8 cellular contexts compared by ENCODE assay signal in the genomic region with DNA sequence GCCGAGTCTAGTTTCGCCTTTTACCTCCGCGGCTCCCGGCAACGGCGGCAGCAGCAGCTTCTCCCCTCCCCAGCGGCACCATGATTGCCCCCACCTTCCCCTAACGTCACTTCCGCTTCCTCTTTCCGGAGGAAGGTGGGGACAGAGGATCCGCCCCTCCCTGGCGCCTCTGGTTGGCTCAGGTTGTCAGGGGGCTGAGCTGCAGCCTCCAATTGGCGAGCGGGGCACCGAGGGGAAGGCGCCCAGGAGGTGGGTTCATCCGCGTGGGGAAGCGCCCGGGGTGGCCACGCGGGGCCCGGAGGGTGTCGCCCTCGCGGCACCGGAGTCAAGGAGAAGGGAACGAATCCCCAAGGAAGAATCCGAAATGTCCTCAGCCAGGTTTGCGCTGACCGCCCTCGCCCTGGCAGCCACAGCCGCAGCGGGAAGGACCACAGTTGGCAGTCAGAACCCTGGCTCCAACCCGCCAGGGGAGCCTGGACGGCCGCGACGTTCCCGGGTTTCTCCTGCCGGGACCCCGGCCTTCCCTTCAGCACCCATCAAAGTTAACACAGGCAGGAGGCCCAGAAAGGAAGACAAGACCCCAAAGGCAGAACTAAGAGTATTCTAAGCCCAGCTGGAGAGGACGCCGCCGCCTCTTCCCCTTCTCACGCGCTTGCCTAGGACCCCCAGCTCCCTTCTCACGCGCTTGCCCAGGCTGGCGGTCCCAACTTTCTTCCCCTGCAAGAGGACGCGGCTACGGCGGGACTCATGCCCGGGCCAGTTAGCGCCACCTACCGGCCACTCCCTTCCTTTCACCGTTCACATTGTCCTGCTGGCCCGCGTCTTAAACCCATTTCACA. TPM values are rescaled to one million over a fixed set of nuclear protein-coding genes. Genes with fewer than 3 reads are reported as not detected.
DNase-seq lines count a peak whose midpoint lies in the region; ATAC-seq and TF ChIP-seq lines count a peak whose summit lies in the region.

MTF1 (minus strand) TSS at position 86 of the 839 bp plus-strand sequence. CDS start 1,934 bp downstream, outside the sequence.

- 0 out of 2 replicates have a peak, but pooled peaks have one; percentile 31 for TF ChIP-seq EP300 in Ishikawa (IDR thresholded peaks at IDR 0.05; ENCODE audit: borderline replicate concordance)

- H3K36me3 ChIP-seq in mucosa of rectum (ENCODE audit: control insufficient read depth in 2 of 2, insufficient read depth in 2 of 2, low read length in 2 of 2) = peaks cover 13 to 24% of the 10 kb centered on the region in 2 donors

- peak within 1 kb of the TSS; percentile 94 for H3K4me3 ChIP-seq in epithelial cell of proximal tubule (ENCODE audit: low read depth, low read length)
- peak within 1 kb of the TSS; percentile 98 to 100 for H3K4me3 ChIP-seq in mucosa of rectum (ENCODE audit: low read length in 2 of 2)

- peak; percentile 60 for TF ChIP-seq RAD21 in Ishikawa (IDR thresholded peaks at IDR 0.05; ENCODE audit: low read depth)

- H3K9me3 ChIP-seq in mucosa of rectum (ENCODE audit: control insufficient read depth in 2 of 2, low read length in 2 of 2) = no peaks in the 10 kb centered on the region

- peak; percentile 82 for TF ChIP-seq CTCF in epithelial cell of proximal tubule (conservative IDR thresholded peaks at IDR 0.05; ENCODE audit: low read depth, low read length)

- peak within 1 kb of the TSS; percentile 88 to 97 for H3K9ac ChIP-seq in mucosa of rectum (ENCODE audit: low read depth in 1 of 2, low read length in 2 of 2)

- H3K27me3 ChIP-seq in mucosa of rectum (ENCODE audit: control insufficient read depth in 2 of 2, insufficient read depth in 2 of 2, low read length in 2 of 2) = no peaks in the 10 kb centered on the region

- peak; percentile 98 for DNase-seq in DMS153 treated with DMSO at 0.1 percent for 48 hours (lab: John Stamatoyannopoulos, UW; ENCODE audit: unreplicated experiment)
- peak; percentile 76 for DNase-seq in OCI-M2 (lab: John Stamatoyannopoulos, UW; ENCODE audit: unreplicated experiment)
- peak; percentile 96 for DNase-seq in activated T-cell treated with anti-CD3 and anti-CD28 coated beads for 4 hours
- DNase-seq in epithelial cell of proximal tubule (ENCODE audit: low read depth) = peak; percentile 72
- DNase-seq in stimulated activated CD8-positive, alpha-beta memory T cell treated with anti-CD3 and anti-CD28 coated beads, Interleukin-4, amount 100 ng/mL, for 48 hours = peak; percentile 97

- H3K27ac ChIP-seq in mucosa of rectum (ENCODE audit: low read depth in 2 of 2, low read length in 2 of 2) = peak within 1 kb of the TSS; percentile 91 to 92

- ATAC-seq in GM21529 (IDR thresholded peaks at IDR 0.05; ENCODE audit: unreplicated experiment) = peak; percentile 89

- H3K4me1 ChIP-seq in mucosa of rectum (ENCODE audit: control insufficient read depth in 2 of 2, insufficient read depth in 2 of 2, low read length in 2 of 2) = peaks cover 8 to 25% of the 10 kb centered on the region in 2 donors

TF ChIP-seq in Ishikawa, 13 proteins besides CTCF, POLR2A, EP300 and RAD21:
- TF ChIP-seq, protein P1, sequence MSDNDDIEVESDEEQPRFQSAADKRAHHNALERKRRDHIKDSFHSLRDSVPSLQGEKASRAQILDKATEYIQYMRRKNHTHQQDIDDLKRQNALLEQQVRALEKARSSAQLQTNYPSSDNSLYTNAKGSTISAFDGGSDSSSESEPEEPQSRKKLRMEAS (IDR thresholded peaks at IDR 0.05) = peak; percentile 93
- TF ChIP-seq REST (IDR thresholded peaks at IDR 0.05; ENCODE audit: low read depth) = no peak
- TF ChIP-seq CREB1 (IDR thresholded peaks at IDR 0.05; ENCODE audit: low read depth) = peak; percentile 87
- TF ChIP-seq YY1 (IDR thresholded peaks at IDR 0.05; ENCODE audit: low read depth) = peak; percentile 90
- peak; percentile 8; the same call in 1 of the 2 replicates for TF ChIP-seq EGR1 (IDR thresholded peaks at IDR 0.05)
- no peak for TF ChIP-seq FOXM1 (IDR thresholded peaks at IDR 0.05; ENCODE audit: borderline replicate concordance, low read depth)
- peak; percentile 85 for TF ChIP-seq ZBTB7A (IDR thresholded peaks at IDR 0.05; ENCODE audit: low read depth)
- TF ChIP-seq NFIC (IDR thresholded peaks at IDR 0.05) = peak; percentile 30; the same call in 1 of the 2 replicates
- 0 out of 2 replicates have a peak, but pooled peaks have one; percentile 7 for TF ChIP-seq TEAD4 (IDR thresholded peaks at IDR 0.05)
- TF ChIP-seq TCF12 (IDR thresholded peaks at IDR 0.05; ENCODE audit: low read depth) = no peak
- TF ChIP-seq USF1 (IDR thresholded peaks at IDR 0.05) = peak; percentile 54; the same call in 1 of the 2 replicates
- TF ChIP-seq TAF1 (IDR thresholded peaks at IDR 0.05; ENCODE audit: low read depth) = peak; percentile 65
- TF ChIP-seq CEBPB (IDR thresholded peaks at IDR 0.05) = no peak

RNA-seq across cellular contexts. Expression of gene MTF1, which starts in this region (rescaled TPM):
- total RNA-seq in epithelial cell of proximal tubule = 0.86 and 2.0 TPM in 2 replicates

Comparison
In these comparisons a context has a peak if more than half of its experiments do, and no peak if none do; other contexts are left out.
1. Peak in every context shown above with its lines: DNase-seq, ATAC-seq, H3K4me3 ChIP-seq and H3K27ac ChIP-seq.